Comparison of ENCODE assay signal across 1 cellular context in genomic region chr1:168689726-168690602, GRCh38.
TF ChIP-seq lines count a peak whose summit lies in the region.

No MANE protein-coding gene starts in this region.

TF ChIP-seq in A549, 52 proteins besides CTCF, POLR2A, EP300 and RAD21 (continued from another document):
- TF ChIP-seq CBX8 (IDR thresholded peaks at IDR 0.05) (no peak), BCL3 (IDR thresholded peaks at IDR 0.05) (no peak), HMGXB4 (CRISPR knock-in tag; IDR thresholded peaks at IDR 0.05; ENCODE audit: borderline replicate concordance) (no peak), KDM1A (IDR thresholded peaks at IDR 0.05; ENCODE audit: low read depth) (no peak), RFX5 (IDR thresholded peaks at IDR 0.05) (no peak)
